8 cellular contexts compared by ENCODE assay signal in the genomic region with DNA sequence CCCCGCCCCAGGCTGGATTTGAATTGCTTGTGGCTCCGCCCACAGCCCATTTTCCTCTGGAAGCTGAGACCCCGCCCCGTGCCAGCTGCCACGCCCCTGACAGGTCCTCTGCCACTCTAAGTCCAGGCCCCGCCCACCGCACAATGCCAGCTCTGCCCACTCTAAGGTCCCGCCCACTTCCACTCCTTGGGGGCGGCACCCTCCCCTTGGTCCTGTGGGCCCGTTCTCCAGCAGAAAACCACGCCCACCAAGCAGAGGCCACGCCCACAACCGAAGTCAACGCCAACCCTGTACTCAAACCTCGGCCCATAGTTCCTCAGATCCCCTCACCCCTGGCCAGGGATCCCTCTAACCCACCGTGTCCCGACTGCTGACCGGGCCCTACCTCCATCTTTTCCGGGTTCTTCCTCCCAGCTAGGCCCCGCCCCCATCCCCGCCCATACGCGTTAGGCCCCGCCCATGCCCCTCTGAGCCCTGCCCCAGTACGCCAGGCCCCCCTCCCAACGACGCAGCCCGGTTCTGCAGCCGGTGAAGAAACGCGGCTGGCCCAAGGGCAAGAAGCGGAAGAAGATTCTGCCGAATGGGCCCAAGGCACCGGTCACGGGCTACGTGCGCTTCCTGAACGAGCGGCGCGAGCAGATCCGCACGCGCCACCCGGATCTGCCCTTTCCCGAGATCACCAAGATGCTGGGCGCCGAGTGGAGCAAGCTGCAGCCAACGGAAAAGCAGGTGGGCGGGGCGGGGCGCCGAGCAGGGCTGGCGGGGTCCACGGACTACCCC. TPM values are rescaled to one million over a fixed set of nuclear protein-coding genes. Genes with fewer than 3 reads are reported as not detected.
DNase-seq lines count a peak whose midpoint lies in the region; ATAC-seq and TF ChIP-seq lines count a peak whose summit lies in the region.

No MANE protein-coding gene starts in this region.

- TF ChIP-seq POLR2A in esophagus muscularis mucosa (IDR thresholded peaks at IDR 0.05; ENCODE audit: low read depth): no peak

- H3K27me3 ChIP-seq in PC-9 (ENCODE audit: insufficient read depth, low read depth): no peaks in the 10 kb centered on the region
- H3K27me3 ChIP-seq in esophagus muscularis mucosa: no peaks in the 10 kb centered on the region
- H3K27me3 ChIP-seq in muscle layer of colon (ENCODE audit: control insufficient read depth in 1 of 2, insufficient read depth in 2 of 2, low read length in 2 of 2): no peaks in the 10 kb centered on the region

- in situ Hi-C loops in Caki2 (cut with HindIII; ENCODE audit: low pct_unique_long_range_greater_than_20kb, low sequenced_read_pairs): no loop called here

- H3K4me2 ChIP-seq in PC-9: peak overlapping the region; percentile 79

- H3K27me3 Mint-ChIP-seq in activated T-cell treated with anti-CD3 and anti-CD28 coated beads, Interleukin-2, amount 50 U/mL, for 4 hours (ENCODE audit: low read depth): no peaks in the 10 kb centered on the region

- intact Hi-C loops in PC-9 (cut with micrococcal nuclease; ENCODE audit: unreplicated experiment): no loop called here
- intact Hi-C loops in esophagus muscularis mucosa (cut with DNase I): no loop called here

- TF ChIP-seq EP300 in esophagus muscularis mucosa (IDR thresholded peaks at IDR 0.05): no peak

- no peaks in the 10 kb centered on the region for H3K9me3 Mint-ChIP-seq in activated T-cell treated with anti-CD3 and anti-CD28 coated beads, Interleukin-2, amount 50 U/mL, for 4 hours

- no peak overlapping the region for H2AFZ ChIP-seq in PC-9

- POLR2A ChIA-PET in PC-9 (lab: Charles Lee; ENCODE audit: unreplicated experiment): interaction anchor here (0.5 to 0.6 kb wide), 2 partner anchors 16 to 17 kb away, joined by 3 to 9 read pairs; no protein-coding TSS in a partner anchor

- H3K36me3 Mint-ChIP-seq in activated T-cell treated with anti-CD3 and anti-CD28 coated beads, Interleukin-2, amount 50 U/mL, for 4 hours (ENCODE audit: insufficient read depth): peaks cover 9% of the 10 kb centered on the region

- H3K4me1 ChIP-seq in PC-9 (replicated peaks; ENCODE audit: insufficient read depth): peaks cover 6% of the 10 kb centered on the region; the same call in 1 of the 2 replicates
- peaks cover 21 to 62% (median 50%) of the 10 kb centered on the region in 4 donors for H3K4me1 ChIP-seq in esophagus muscularis mucosa
- H3K4me1 ChIP-seq in muscle layer of colon (ENCODE audit: insufficient read depth, low read length): peaks cover 27% of the 10 kb centered on the region

- TF ChIP-seq CTCF in PC-9 (conservative IDR thresholded peaks at IDR 0.05) (no peak), esophagus muscularis mucosa (IDR thresholded peaks at IDR 0.05) (no peak)

- H3K27ac ChIP-seq in PC-9 (no peak overlapping the region), esophagus muscularis mucosa (replicated peaks in 1 of 4) (peak overlapping the region; percentile 87 to 96 (median 88)), muscle layer of colon (ENCODE audit: low read depth, low read length) (no peak overlapping the region)

- peak overlapping the region; percentile 74 for H3K4me3 Mint-ChIP-seq in activated T-cell treated with anti-CD3 and anti-CD28 coated beads, Interleukin-2, amount 50 U/mL, for 4 hours

- H3K4me3 ChIP-seq in PC-9 (peak overlapping the region; percentile 85; the same call in 1 of the 2 replicates), esophagus muscularis mucosa (peak overlapping the region; percentile 82 to 98 (median 94)), muscle layer of colon (ENCODE audit: low read depth in 1 of 2, low read length in 2 of 2) (peak overlapping the region; percentile 70 to 83)

- no peaks in the 10 kb centered on the region; the same call in 1 of the 2 replicates for H3F3A ChIP-seq in PC-9 (ENCODE audit: insufficient read depth, low read depth)

- H3K79me2 ChIP-seq in PC-9 (ENCODE audit: low read depth): peaks cover 6% of the 10 kb centered on the region

- CTCF ChIA-PET in PC-9 (lab: Charles Lee): interaction anchor here (0.5 kb wide), 1 partner anchor 414 kb away, joined by 7 read pairs; no protein-coding TSS in a partner anchor

- 57% methylated on average over 46 of the region's 55 CpGs for WGBS in esophagus muscularis mucosa

- peaks cover 12% of the 10 kb centered on the region for H3K4me1 Mint-ChIP-seq in activated T-cell treated with anti-CD3 and anti-CD28 coated beads, Interleukin-2, amount 50 U/mL, for 4 hours (ENCODE audit: low read depth)

- peak; percentile 7 to 9 for ATAC-seq in activated T-cell treated with anti-CD3 and anti-CD28 coated beads, Interleukin-2, amount 50 U/mL, for 4 hours
- ATAC-seq in HG02852 (IDR thresholded peaks at IDR 0.05; ENCODE audit: unreplicated experiment): no peak

- no peaks in the 10 kb centered on the region for H3K9me2 ChIP-seq in PC-9 (ENCODE audit: insufficient read depth)

- H3K36me3 ChIP-seq in PC-9 (ENCODE audit: low read depth) (no peaks in the 10 kb centered on the region), esophagus muscularis mucosa (peaks cover 5 to 14% (median 12%) of the 10 kb centered on the region in 4 donors), muscle layer of colon (ENCODE audit: insufficient read depth, low read length) (no peaks in the 10 kb centered on the region)

- H3K9me3 ChIP-seq in PC-9 (ENCODE audit: insufficient read depth, low read depth) (no peaks in the 10 kb centered on the region), esophagus muscularis mucosa (no peaks in the 10 kb centered on the region), muscle layer of colon (ENCODE audit: low read length) (no peaks in the 10 kb centered on the region)

- H4K20me1 ChIP-seq in PC-9 (ENCODE audit: insufficient read depth): peaks cover 10% of the 10 kb centered on the region

- DNase-seq in Caki2 (ENCODE audit: low read depth) (peak; percentile 91), HuH-7.5 (ENCODE audit: low spot score) (peak; percentile 84), PC-9 (peak; percentile 83 to 91), esophagus muscularis mucosa (ENCODE audit: extremely low spot score) (peak; percentile 96)
- DNase-seq in activated T-cell treated with anti-CD3 and anti-CD28 coated beads, Interleukin-2, amount 50 U/mL, for 4 hours: peak; percentile 70
- DNase-seq in stimulated activated CD8-positive, alpha-beta memory T cell treated with anti-CD3 and anti-CD28 coated beads, Interleukin-4, amount 100 ng/mL, for 48 hours: peak; percentile 99

- no peak overlapping the region for H3K9ac ChIP-seq in muscle layer of colon (ENCODE audit: low read length)

- BruUV-seq in PC-9 (replicated peaks; lab: Mats Ljungman, UMichigan): no TSS peak

RNA-seq across cellular contexts. Expression of a gene that starts 1.3 kb away (rescaled TPM):
- total RNA-seq in Caki2 (2014; rRNA removed; shearing (Covaris generic); ENCODE audit: low replicate concordance): 142 and 164 TPM in 2 replicates
- 115 and 136 TPM in 2 replicates for total RNA-seq in PC-9 (2021)
- total RNA-seq in activated T-cell treated with anti-CD3 and anti-CD28 coated beads, Interleukin-2, amount 50 U/mL, for 4 hours: 10 to 100 TPM; 56.3 to 60.9 (median 59.3) TPM
- total RNA-seq in esophagus muscularis mucosa: 100 to 1,000 TPM; 136 to 202 (median 161) TPM

RNA-seq across cellular contexts. Expression of a gene that starts 11.2 kb away (rescaled TPM):
- not detected in 2 replicates for total RNA-seq in Caki2 (2014; rRNA removed; shearing (Covaris generic); ENCODE audit: low replicate concordance)
- 0.13 TPM in 1 of 2 replicates, not detected in the other for total RNA-seq in PC-9 (2021)
- under 1 TPM; 0.23 to 0.40 (median 0.27) TPM for total RNA-seq in activated T-cell treated with anti-CD3 and anti-CD28 coated beads, Interleukin-2, amount 50 U/mL, for 4 hours
- total RNA-seq in esophagus muscularis mucosa: 10 to 100 TPM in 1 of 4 donors, 1 to 10 TPM in 3; 4.1 to 17.5 (median 4.9) TPM

RNA-seq across cellular contexts. Expression of a gene that starts 16.7 kb away (rescaled TPM):
- total RNA-seq in Caki2 (2014; rRNA removed; shearing (Covaris generic); ENCODE audit: low replicate concordance): 98.9 and 131 TPM in 2 replicates
- total RNA-seq in PC-9 (2021): 62.0 and 70.0 TPM in 2 replicates
- 100 to 1,000 TPM in 2 of 3 donors, 10 to 100 TPM in 1; 94.6 to 148 (median 128) TPM for total RNA-seq in activated T-cell treated with anti-CD3 and anti-CD28 coated beads, Interleukin-2, amount 50 U/mL, for 4 hours
- 10 to 100 TPM; 28.2 to 87.0 (median 62.4) TPM for total RNA-seq in esophagus muscularis mucosa

RNA-seq across cellular contexts. Expression of a gene that starts 32.6 kb away (rescaled TPM):
- total RNA-seq in Caki2 (2014; rRNA removed; shearing (Covaris generic); ENCODE audit: low replicate concordance): 0.98 TPM in 1 of 2 replicates, not detected in the other
- total RNA-seq in PC-9 (2021): 0.38 TPM in 1 of 2 replicates, not detected in the other
- total RNA-seq in activated T-cell treated with anti-CD3 and anti-CD28 coated beads, Interleukin-2, amount 50 U/mL, for 4 hours: under 1 TPM; 0.49 to 0.76 (median 0.66) TPM
- 10 to 100 TPM in 1 of 4 donors, 1 to 10 TPM in 3; 4.8 to 17.2 (median 7.7) TPM for total RNA-seq in esophagus muscularis mucosa

RNA-seq across cellular contexts. Expression of a gene that starts 35.1 kb away (rescaled TPM):
- not detected in 2 replicates for total RNA-seq in Caki2 (2014; rRNA removed; shearing (Covaris generic); ENCODE audit: low replicate concordance)
- total RNA-seq in PC-9 (2021): 4.7 and 4.9 TPM in 2 replicates
- 1 to 10 TPM in 2 of 3 donors, not detected in 1; 1.0 to 1.1 TPM for total RNA-seq in activated T-cell treated with anti-CD3 and anti-CD28 coated beads, Interleukin-2, amount 50 U/mL, for 4 hours
- not detected for total RNA-seq in esophagus muscularis mucosa

Comparison
In these comparisons a context has a peak if more than half of its experiments do, and no peak if none do; other contexts are left out.
1. H3K27ac ChIP-seq: peak in esophagus muscularis mucosa (4 of 4); none in PC-9 (single experiment) and muscle layer of colon (single experiment).
2. Peak in every context shown above with its lines, with median percentiles within 50 percentile points of each other: DNase-seq and H3K4me3 ChIP-seq.